10 cellular contexts compared by ENCODE assay signal in the genomic region with DNA sequence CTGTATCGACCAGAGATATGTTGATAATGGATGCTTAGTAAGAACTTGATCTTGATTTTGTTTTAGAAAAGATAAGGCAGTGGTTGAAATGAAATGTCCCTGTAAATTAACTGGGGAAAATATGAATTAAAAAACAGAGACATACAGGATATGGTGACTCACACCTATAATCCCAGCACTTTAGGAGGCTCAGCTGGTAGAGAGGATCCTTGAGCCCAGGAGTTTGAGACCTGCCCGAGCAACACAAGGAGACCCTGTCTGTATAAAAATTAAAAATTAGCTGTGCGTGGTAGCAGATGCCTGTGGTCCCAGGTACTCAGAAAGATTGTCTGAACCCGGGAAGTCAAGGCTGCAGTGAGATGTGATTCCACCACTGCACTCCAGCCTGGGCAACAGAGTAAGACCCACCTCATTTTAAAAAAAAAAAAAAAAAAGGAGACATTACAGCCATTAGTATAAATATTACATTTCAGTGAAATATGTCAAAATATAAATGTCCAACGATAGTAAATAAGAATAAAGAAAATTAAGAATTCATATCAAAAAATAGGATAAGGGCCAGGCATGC. TPM values are rescaled to one million over a fixed set of nuclear protein-coding genes. Genes with fewer than 3 reads are reported as not detected.
DNase-seq lines count a peak whose midpoint lies in the region; ATAC-seq, FAIRE-seq and TF ChIP-seq lines count a peak whose summit lies in the region.
"Had no signal": no experiment of that assay in that cellular context is flagged by ENCODE, and none has a peak within 500 bp of the region (broad histone marks: within the 10 kb centered on the region; RNA-seq: fewer than 3 reads in every experiment).

No MANE protein-coding gene starts in this region.

- TF ChIP-seq POLR2A in A549 (IDR thresholded peaks at IDR 0.05; ENCODE audit: low read length), result no peak

- H3K9me3 ChIP-seq in A549 (no peaks in the 10 kb centered on the region), mesodermal cell (ENCODE audit: control insufficient read depth, low read length) (no peaks in the 10 kb centered on the region), mucosa of descending colon (no peaks in the 10 kb centered on the region)

- intact Hi-C loops in mucosa of descending colon (cut with DNase I, micrococcal nuclease), result no loop called here

- no peak for TF ChIP-seq RAD21 in A549 (conservative IDR thresholded peaks at IDR 0.05 in 1 of 2, IDR thresholded peaks at IDR 0.05 in 1 of 2)

- no peak for TF ChIP-seq EP300 in A549 (IDR thresholded peaks at IDR 0.05)

- FAIRE-seq in A549 (lab: Jason Lieb, UNC), result no peak
- FAIRE-seq: G401.6 had no signal

- POLR2A ChIA-PET in A549 (lab: Yijun Ruan, JAX), result no interaction called here

- ATAC-seq in A549, result no peak
- ATAC-seq in mucosa of descending colon, result no peak
- ATAC-seq: GM23338 had no signal

- H3K27ac ChIP-seq in A549 (peak overlapping the region in 1 of 2 experiments; percentile 31; a peak in 2 of 6 replicates), mesodermal cell (ENCODE audit: low read depth, low read length, severe bottlenecking) (no peak overlapping the region)

- H3K4me1 ChIP-seq in A549 (peaks cover 39% of the 10 kb centered on the region), mesodermal cell (ENCODE audit: control insufficient read depth, insufficient read depth, low read length, poor library complexity, severe bottlenecking) (no peaks in the 10 kb centered on the region), mucosa of descending colon (ENCODE audit: low read depth) (peaks cover 24% of the 10 kb centered on the region)

- WGBS in A549 (ENCODE audit: missing lambda C conversion rate), result 47% methylated on average over 5 of the region's 5 CpGs
- 73 to 85% methylated on average over 3 of the region's 5 CpGs for WGBS in mesodermal cell (ENCODE audit: insufficient coverage in 2 of 2), 2 experiments

- no peak for DNase-seq in A549 (ENCODE audit: low read depth in 1 of 2, low spot score in 1 of 2)
- peak; percentile 61 for DNase-seq in HT1080 (ENCODE audit: low read depth)
- DNase-seq in astrocyte of the spinal cord (ENCODE audit: low read depth, low spot score), result no peak
- no peak for DNase-seq in T1000 (lab: John Stamatoyannopoulos, UW)
- DNase-seq in stimulated activated CD8-positive, alpha-beta memory T cell treated with anti-CD3 and anti-CD28 coated beads, Interleukin-4, amount 100 ng/mL, for 48 hours, result no peak
- no peak for DNase-seq in SW480 (ENCODE audit: low spot score)
- no peak for DNase-seq in mucosa of descending colon

- TF ChIP-seq CTCF in A549 (IDR thresholded peaks at IDR 0.05) (no peak), astrocyte of the spinal cord (IDR thresholded peaks at IDR 0.05; ENCODE audit: low read depth, low read length) (no peak), mucosa of descending colon (IDR thresholded peaks at IDR 0.05) (no peak)

- no peak overlapping the region for H3K4me3 ChIP-seq in A549
- peak overlapping the region; percentile 16 for H3K4me3 ChIP-seq in astrocyte of the spinal cord (ENCODE audit: low read depth, low read length)
- H3K4me3 ChIP-seq in mesodermal cell (ENCODE audit: extremely low read depth, insufficient read depth, low read length, poor library complexity, severe bottlenecking), result peak overlapping the region; percentile 96
- H3K4me3 ChIP-seq in mucosa of descending colon, result no peak overlapping the region
- H3K4me3 ChIP-seq: GM23338 had no signal

- in situ Hi-C loops in astrocyte of the spinal cord (cut with HindIII; ENCODE audit: low sequenced_read_pairs), result no loop called here

- H3K4me2 ChIP-seq in A549, result peak overlapping the region; percentile 86
- H3K4me2 ChIP-seq: GM23338 had no signal

- H3K36me3 ChIP-seq in mesodermal cell (ENCODE audit: control insufficient read depth, insufficient read depth, low read length) (peaks cover 6% of the 10 kb centered on the region), mucosa of descending colon (ENCODE audit: low read depth) (no peaks in the 10 kb centered on the region)

- CTCF ChIA-PET in A549 (lab: Yijun Ruan, JAX), result interaction anchor here (1.0 kb wide), 1 partner anchor 209 kb away, joined by 4 read pairs; the partner anchor contains the start of gene CCDC83

TF ChIP-seq in A549, 52 proteins besides CTCF, POLR2A, EP300 and RAD21:
- TF ChIP-seq FOSB (CRISPR knock-in tag; IDR thresholded peaks at IDR 0.05), result no peak
- no peak for TF ChIP-seq TFCP2L1 (CRISPR knock-in tag; IDR thresholded peaks at IDR 0.05)
- no peak for TF ChIP-seq HEYL (CRISPR knock-in tag; IDR thresholded peaks at IDR 0.05)
- no peak for TF ChIP-seq MYC (IDR thresholded peaks at IDR 0.05; ENCODE audit: borderline replicate concordance, low read length)
- TF ChIP-seq FOSL2 (IDR thresholded peaks at IDR 0.05), result no peak
- TF ChIP-seq FOSL2 (CRISPR knock-in tag; IDR thresholded peaks at IDR 0.05), result peak; percentile 48

RNA-seq across cellular contexts. Expression of gene PICALM, which starts 4.6 kb away (rescaled TPM):
- 195 and 212 TPM in 2 replicates for polyA plus RNA-seq in A549 (2011; rRNA removed)
- 47.7 and 59.2 TPM in 2 replicates for polyA plus RNA-seq in A549 (2012; cell fraction: cytosol; rRNA removed)
- 36.6 and 46.8 TPM in 2 replicates for polyA plus RNA-seq in A549 (2012; cell fraction: nucleus; rRNA removed)
- polyA plus RNA-seq in A549 (2017; fragmentation: RNase III; extraction: RNeasy Plus Mini Kit Qiagen cat#74134 plus additional on column Dnase treatment), result 113 to 118 TPM (median 114 TPM) in 3 replicates
- 234 and 248 TPM in 2 replicates for polyA minus RNA-seq in A549 (2011; rRNA and poly(A)+ RNA removed)
- 92.3 and 164 TPM in 2 replicates for total RNA-seq in HT1080 (2014; rRNA removed; shearing (Covaris generic))
- 157 and 200 TPM in 2 replicates for polyA plus RNA-seq in HT1080 (2015; cell fraction: cytosol; rRNA removed)
- 301 and 318 TPM in 2 replicates for polyA plus RNA-seq in HT1080 (2015; cell fraction: nucleus; rRNA removed)
- polyA plus RNA-seq in mesodermal cell (2013, experiment 1 of 2), result 226 TPM
- polyA plus RNA-seq in mesodermal cell (2013, experiment 2 of 2), result 234 TPM
- 100 to 1,000 TPM; 163 to 174 (median 163) TPM for total RNA-seq in mucosa of descending colon

Comparison
In these comparisons a context has a peak if more than half of its experiments do, and no peak if none do; other contexts are left out.
1. H3K4me3 ChIP-seq: peak in astrocyte of the spinal cord (single experiment) and mesodermal cell (single experiment); none in A549 (single experiment) and mucosa of descending colon (single experiment).